Comparison of ENCODE assay signal across 12 cellular contexts in the genomic region with DNA sequence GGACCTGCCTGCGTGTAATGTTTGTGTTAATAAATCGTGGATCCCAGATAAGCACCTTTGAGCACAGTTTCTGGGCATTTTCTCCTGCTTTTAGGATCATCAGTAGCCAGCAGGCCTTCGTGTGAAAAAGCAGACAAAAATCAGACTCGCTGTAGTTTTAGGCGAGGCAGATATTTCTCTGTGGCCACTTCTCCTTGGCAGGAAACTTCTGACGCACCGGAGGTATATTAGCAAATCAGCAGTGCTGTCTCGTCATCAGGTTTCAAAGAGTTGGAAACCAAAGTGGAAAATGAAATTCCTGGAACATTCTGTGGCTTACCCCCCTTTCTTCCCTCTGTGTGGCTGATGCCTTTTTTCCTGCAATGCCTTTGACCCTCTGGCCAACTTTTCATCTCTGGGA.
A peak's percentile ranks its signal among the peaks of the same experiment; 100 is the strongest.
DNase-seq lines count a peak whose midpoint lies in the region; ATAC-seq and TF ChIP-seq lines count a peak whose summit lies in the region.
"Had no signal": no experiment of that assay in that cellular context is flagged by ENCODE, and none has a peak within 500 bp of the region (broad histone marks: within the 10 kb centered on the region; RNA-seq: fewer than 3 reads in every experiment).

No MANE protein-coding gene starts in this region.

- TF ChIP-seq CTCF in esophagus muscularis mucosa (IDR thresholded peaks at IDR 0.05), result no peak
- no peak for TF ChIP-seq CTCF in osteocyte (IDR thresholded peaks at IDR 0.05)

- H3K27ac ChIP-seq in right cardiac atrium (ENCODE audit: low read length), result peak overlapping the region; percentile 66
- H3K27ac ChIP-seq in esophagus muscularis mucosa (replicated peaks in 1 of 4), result peak overlapping the region; percentile 60 to 77 (median 68)
- H3K27ac ChIP-seq in aorta (ENCODE audit: low read depth in 1 of 2, low read length in 2 of 2), result no peak overlapping the region

- H3K27ac Mint-ChIP-seq in osteocyte (ENCODE audit: unreplicated experiment), result peak overlapping the region; percentile 42
- H3K27ac Mint-ChIP-seq: IgD-negative memory B cell had no signal

- peak in 1 of 2 donors; percentile 27 for ATAC-seq in right cardiac atrium
- no peak for ATAC-seq in Right ventricle myocardium inferior
- peak; percentile 44 for ATAC-seq in aorta (ENCODE audit: low FRiP score)

- H3K9me3 Mint-ChIP-seq in osteocyte (ENCODE audit: unreplicated experiment), result no peaks in the 10 kb centered on the region
- H3K9me3 Mint-ChIP-seq: IgD-negative memory B cell had no signal

- WGBS in right cardiac atrium, result 48% methylated on average over 8 of the region's 8 CpGs
- 47% methylated on average over 8 of the region's 8 CpGs for whole genome bisulfite sequencing in esophagus muscularis mucosa
- 47 to 57% methylated on average over 8 of the region's 8 CpGs for WGBS in aorta, 2 donors

- H3K36me3 Mint-ChIP-seq in osteocyte (ENCODE audit: unreplicated experiment), result no peaks in the 10 kb centered on the region
- H3K36me3 Mint-ChIP-seq: IgD-negative memory B cell had no signal

- H3K4me1 Mint-ChIP-seq in osteocyte (ENCODE audit: unreplicated experiment), result peaks cover 31% of the 10 kb centered on the region

- no peak overlapping the region for H3K4me3 Mint-ChIP-seq in osteocyte (ENCODE audit: unreplicated experiment)
- H3K4me3 Mint-ChIP-seq: IgD-negative memory B cell had no signal

- H3K27me3 ChIP-seq in right cardiac atrium (ENCODE audit: control insufficient read depth, insufficient read depth) (no peaks in the 10 kb centered on the region), esophagus muscularis mucosa (no peaks in the 10 kb centered on the region), aorta (ENCODE audit: control insufficient read depth in 1 of 2, insufficient read depth in 2 of 2, low read length in 1 of 2) (no peaks in the 10 kb centered on the region), HAP-1 (ENCODE audit: low read depth) (no peaks in the 10 kb centered on the region)

- H3K27me3 Mint-ChIP-seq in osteocyte (ENCODE audit: unreplicated experiment), result no peaks in the 10 kb centered on the region

- H3K9me3 ChIP-seq in right cardiac atrium (ENCODE audit: control insufficient read depth, low read length), result no peaks in the 10 kb centered on the region
- no peaks in the 10 kb centered on the region for H3K9me3 ChIP-seq in esophagus muscularis mucosa
- no peaks in the 10 kb centered on the region for H3K9me3 ChIP-seq in aorta (ENCODE audit: control insufficient read depth, low read length)
- no peaks in the 10 kb centered on the region for H3K9me3 ChIP-seq in HAP-1

- DNase-seq in right cardiac atrium, result no peak
- no peak for DNase-seq in Right ventricle myocardium inferior (ENCODE audit: missing footprints)
- no peak for DNase-seq in esophagus muscularis mucosa (ENCODE audit: extremely low spot score)
- no peak for DNase-seq in osteocyte (ENCODE audit: extremely low spot score, unreplicated experiment)
- DNase-seq in aorta, result no peak
- no peak for DNase-seq in NCI-H82 (lab: John Stamatoyannopoulos, UW)
- DNase-seq in HAP-1 (ENCODE audit: low spot score in 2 of 2), result no peak
- DNase-seq in cortex of kidney (lab: John Stamatoyannopoulos, UW), result no peak
- DNase-seq: activated CD4-positive, alpha-beta T cell treated with anti-CD3 and anti-CD28 coated beads, Interleukin-2, amount 50 U/mL, for 48 hours; hippocampal formation; stimulated activated CD4-positive, alpha-beta T cell treated with anti-CD3 and anti-CD28 coated beads, Interleukin-4, amount 100 ng/mL, for 4 hours had no signal

- in situ Hi-C loops in HAP-1 (cut with MboI; ENCODE audit: low sequenced_read_pairs), result no loop called here

- H3K4me3 ChIP-seq in right cardiac atrium (ENCODE audit: low read length) (no peak overlapping the region), esophagus muscularis mucosa (no peak overlapping the region), aorta (ENCODE audit: low read length in 2 of 2) (no peak overlapping the region), HAP-1 (no peak overlapping the region)

- TF ChIP-seq EP300 in esophagus muscularis mucosa (IDR thresholded peaks at IDR 0.05), result no peak

- H3K36me3 ChIP-seq in esophagus muscularis mucosa, result no peaks in the 10 kb centered on the region
- H3K36me3 ChIP-seq in aorta (ENCODE audit: control insufficient read depth in 1 of 2, insufficient read depth in 2 of 2, low read length in 1 of 2), result no peaks in the 10 kb centered on the region
- no peaks in the 10 kb centered on the region for H3K36me3 ChIP-seq in HAP-1 (replicated peaks)

- H3K4me1 ChIP-seq in right cardiac atrium (ENCODE audit: control insufficient read depth, insufficient read depth, low read length) (peaks cover 20% of the 10 kb centered on the region), esophagus muscularis mucosa (peaks cover 63 to 82% (median 71%) of the 10 kb centered on the region in 4 donors), aorta (ENCODE audit: control insufficient read depth in 1 of 2, insufficient read depth in 2 of 2, low read length in 2 of 2) (no peaks in the 10 kb centered on the region), HAP-1 (no peaks in the 10 kb centered on the region)

- intact Hi-C loops in right cardiac atrium (cut with DNase I) (no loop called here), Right ventricle myocardium inferior (cut with DNase I) (no loop called here), esophagus muscularis mucosa (cut with DNase I) (no loop called here), aorta (cut with DNase I) (no loop called here)

- TF ChIP-seq POLR2A in esophagus muscularis mucosa (IDR thresholded peaks at IDR 0.05; ENCODE audit: low read depth), result no peak

Comparison
In these comparisons a context has a peak if more than half of its experiments do, and no peak if none do; other contexts are left out.
1. H3K27ac ChIP-seq: peak in right cardiac atrium (single experiment) and esophagus muscularis mucosa (4 of 4); none in aorta (0 of 2).